1 cellular context compared by ENCODE assay signal in the genomic region with DNA sequence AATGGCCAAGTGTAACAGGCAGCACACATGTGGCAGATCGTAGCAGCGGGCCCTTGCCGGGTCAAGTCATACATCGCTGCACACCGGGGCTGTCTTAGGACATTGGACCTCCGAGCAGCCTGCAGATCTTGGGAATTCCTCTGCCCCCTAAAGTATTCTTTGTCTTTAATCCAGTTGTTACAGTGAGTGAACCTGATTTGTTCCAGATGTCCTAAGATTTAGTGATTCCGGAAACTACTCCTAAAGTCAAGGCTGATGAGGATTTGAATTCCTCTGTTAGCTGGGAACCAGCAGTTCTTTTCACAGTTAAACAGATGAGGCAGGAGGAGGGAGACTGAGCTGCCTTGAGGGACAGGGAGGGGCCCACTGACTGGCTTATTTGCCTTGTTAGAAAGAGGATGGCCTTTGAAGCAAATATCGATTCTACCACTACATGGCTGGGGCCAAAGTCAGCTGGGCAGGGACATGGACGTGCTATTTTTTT.
TF ChIP-seq lines count a peak whose summit lies in the region.

No MANE protein-coding gene starts in this region.

TF ChIP-seq in HepG2, 621 proteins besides CTCF, POLR2A, EP300 and RAD21 (continued from another document):
- TF ChIP-seq, protein P1, sequence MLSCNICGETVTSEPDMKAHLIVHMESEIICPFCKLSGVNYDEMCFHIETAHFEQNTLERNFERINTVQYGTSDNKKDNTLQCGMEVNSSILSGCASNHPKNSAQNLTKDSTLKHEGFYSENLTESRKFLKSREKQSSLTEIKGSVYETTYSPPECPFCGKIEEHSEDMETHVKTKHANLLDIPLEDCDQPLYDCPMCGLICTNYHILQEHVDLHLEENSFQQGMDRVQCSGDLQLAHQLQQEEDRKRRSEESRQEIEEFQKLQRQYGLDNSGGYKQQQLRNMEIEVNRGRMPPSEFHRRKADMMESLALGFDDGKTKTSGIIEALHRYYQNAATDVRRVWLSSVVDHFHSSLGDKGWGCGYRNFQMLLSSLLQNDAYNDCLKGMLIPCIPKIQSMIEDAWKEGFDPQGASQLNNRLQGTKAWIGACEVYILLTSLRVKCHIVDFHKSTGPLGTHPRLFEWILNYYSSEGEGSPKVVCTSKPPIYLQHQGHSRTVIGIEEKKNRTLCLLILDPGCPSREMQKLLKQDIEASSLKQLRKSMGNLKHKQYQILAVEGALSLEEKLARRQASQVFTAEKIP (CRISPR knock-in tag; IDR thresholded peaks at IDR 0.05; ENCODE audit: borderline replicate concordance) = no peak
- TF ChIP-seq SRSF9 (IDR thresholded peaks at IDR 0.05; ENCODE audit: borderline replicate concordance, insufficient read depth, low read depth, low read length, poor library complexity, severe bottlenecking) (no peak), SUZ12 (IDR thresholded peaks at IDR 0.05; ENCODE audit: low read depth, low read length) (no peak), REL (CRISPR knock-in tag; conservative IDR thresholded peaks at IDR 0.05) (no peak), ONECUT2 (CRISPR knock-in tag; IDR thresholded peaks at IDR 0.05) (peak; percentile 54; the same call in 1 of the 2 replicates), PHF8 (CRISPR knock-in tag; IDR thresholded peaks at IDR 0.05) (no peak), KDM5A (IDR thresholded peaks at IDR 0.05; ENCODE audit: borderline replicate concordance, low read length) (no peak), ZNF777 (CRISPR knock-in tag; IDR thresholded peaks at IDR 0.05) (no peak), KLF15 (CRISPR knock-in tag; IDR thresholded peaks at IDR 0.05; ENCODE audit: borderline replicate concordance) (no peak), CREM (IDR thresholded peaks at IDR 0.05) (no peak), CREM (CRISPR knock-in tag; IDR thresholded peaks at IDR 0.05) (no peak), NFE2L1 (CRISPR knock-in tag; IDR thresholded peaks at IDR 0.05; ENCODE audit: borderline replicate concordance) (no peak), ZNF672 (CRISPR knock-in tag; IDR thresholded peaks at IDR 0.05) (no peak), KLF16 (CRISPR knock-in tag; IDR thresholded peaks at IDR 0.05) (no peak), ATF7-NPFF (CRISPR knock-in tag; IDR thresholded peaks at IDR 0.05; ENCODE audit: low read depth) (no peak), SKI (IDR thresholded peaks at IDR 0.05; ENCODE audit: partially characterized antibody) (no peak), IRF2 (CRISPR knock-in tag; IDR thresholded peaks at IDR 0.05) (no peak), SP5 (CRISPR knock-in tag; IDR thresholded peaks at IDR 0.05; ENCODE audit: borderline replicate concordance, low read depth) (no peak), SALL1 (CRISPR knock-in tag; IDR thresholded peaks at IDR 0.05) (0 out of 2 replicates have a peak, but pooled peaks have one; percentile 13), NR2F1 (CRISPR knock-in tag; IDR thresholded peaks at IDR 0.05) (no peak), ZMAT3 (CRISPR knock-in tag; conservative IDR thresholded peaks at IDR 0.05) (no peak), NR3C1 (CRISPR knock-in tag; IDR thresholded peaks at IDR 0.05) (no peak), MED13 (CRISPR knock-in tag; IDR thresholded peaks at IDR 0.05) (no peak), ZNF383 (CRISPR knock-in tag; IDR thresholded peaks at IDR 0.05; ENCODE audit: borderline replicate concordance) (no peak), ZNF205 (CRISPR knock-in tag; IDR thresholded peaks at IDR 0.05) (no peak), POGZ (CRISPR knock-in tag; IDR thresholded peaks at IDR 0.05) (no peak), GZF1 (CRISPR knock-in tag; IDR thresholded peaks at IDR 0.05) (no peak), TBX2 (CRISPR knock-in tag; IDR thresholded peaks at IDR 0.05; ENCODE audit: borderline replicate concordance) (no peak), ZNF431 (CRISPR knock-in tag; IDR thresholded peaks at IDR 0.05; ENCODE audit: borderline replicate concordance, low read depth) (no peak), BCL6 (CRISPR knock-in tag; IDR thresholded peaks at IDR 0.05) (peak; percentile 74), JUN (CRISPR knock-in tag; IDR thresholded peaks at IDR 0.05) (no peak), ZNF747 (CRISPR knock-in tag; IDR thresholded peaks at IDR 0.05; ENCODE audit: borderline replicate concordance) (no peak), MIXL1 (CRISPR knock-in tag; IDR thresholded peaks at IDR 0.05) (no peak), CAMTA2 (CRISPR knock-in tag; IDR thresholded peaks at IDR 0.05; ENCODE audit: borderline replicate concordance) (no peak)
- TF ChIP-seq, protein P2, sequence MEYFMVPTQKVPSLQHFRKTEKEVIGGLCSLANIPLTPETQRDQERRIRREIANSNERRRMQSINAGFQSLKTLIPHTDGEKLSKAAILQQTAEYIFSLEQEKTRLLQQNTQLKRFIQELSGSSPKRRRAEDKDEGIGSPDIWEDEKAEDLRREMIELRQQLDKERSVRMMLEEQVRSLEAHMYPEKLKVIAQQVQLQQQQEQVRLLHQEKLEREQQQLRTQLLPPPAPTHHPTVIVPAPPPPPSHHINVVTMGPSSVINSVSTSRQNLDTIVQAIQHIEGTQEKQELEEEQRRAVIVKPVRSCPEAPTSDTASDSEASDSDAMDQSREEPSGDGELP (IDR thresholded peaks at IDR 0.05; ENCODE audit: borderline replicate concordance, low read depth) = 0 out of 2 replicates have a peak, but pooled peaks have one; percentile 30
